Comparison of ENCODE assay signal across 1 cellular context in the genomic region with DNA sequence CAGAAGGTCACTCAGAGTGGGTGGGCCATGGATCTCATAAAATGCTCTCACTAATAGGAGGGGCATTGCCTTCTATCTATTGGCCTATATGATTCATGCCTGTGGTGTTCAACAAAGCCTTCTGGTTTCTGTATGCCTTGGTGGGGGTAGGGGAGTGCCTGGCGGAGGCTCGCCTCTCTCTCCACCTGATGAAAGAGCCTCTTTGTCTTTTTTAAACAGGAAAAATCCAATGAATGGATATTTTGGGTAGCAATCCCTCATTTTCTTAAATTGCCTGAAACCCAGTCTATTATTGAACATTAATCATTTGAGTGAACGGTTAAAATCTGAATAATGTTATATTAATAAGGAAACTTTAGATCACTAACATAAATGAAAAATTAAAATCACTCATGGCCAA.
TF ChIP-seq lines count a peak whose summit lies in the region.

No MANE protein-coding gene starts in this region.

TF ChIP-seq in HepG2, 621 proteins besides CTCF, POLR2A, EP300 and RAD21 (continued from another document):
- TF ChIP-seq ZBED4 (CRISPR knock-in tag; IDR thresholded peaks at IDR 0.05; ENCODE audit: borderline replicate concordance) (no peak), GABPA (IDR thresholded peaks at IDR 0.05; ENCODE audit: low read depth, low read length) (no peak), GABPA (CRISPR knock-in tag; IDR thresholded peaks at IDR 0.05; ENCODE audit: low read depth) (no peak), ZNF253 (CRISPR knock-in tag; IDR thresholded peaks at IDR 0.05; ENCODE audit: borderline replicate concordance) (no peak), IRF9 (CRISPR knock-in tag; IDR thresholded peaks at IDR 0.05; ENCODE audit: borderline replicate concordance) (no peak), MED1 (CRISPR knock-in tag; IDR thresholded peaks at IDR 0.05) (peak; percentile 45; the same call in 1 of the 2 replicates), KDM3A (CRISPR knock-in tag; IDR thresholded peaks at IDR 0.05; ENCODE audit: low read depth) (no peak), TFAP4 (IDR thresholded peaks at IDR 0.05; ENCODE audit: borderline replicate concordance, low read depth) (peak; percentile 61; the same call in 1 of the 2 replicates), ISL2 (CRISPR knock-in tag; IDR thresholded peaks at IDR 0.05) (peak; percentile 24; the same call in 1 of the 2 replicates), GRHL1 (CRISPR knock-in tag; conservative IDR thresholded peaks at IDR 0.05) (no peak), SRF (IDR thresholded peaks at IDR 0.05; ENCODE audit: low read depth, low read length) (no peak), ZFP36 (IDR thresholded peaks at IDR 0.05; ENCODE audit: borderline replicate concordance, low read depth, low read length, partially characterized antibody) (no peak), SCMH1 (CRISPR knock-in tag; IDR thresholded peaks at IDR 0.05; ENCODE audit: borderline replicate concordance) (no peak), ASH2L (IDR thresholded peaks at IDR 0.05; ENCODE audit: insufficient read length, low read depth, low read length) (peak; percentile 79), ZSCAN29 (CRISPR knock-in tag; conservative IDR thresholded peaks at IDR 0.05) (no peak), ZNF792 (CRISPR knock-in tag; IDR thresholded peaks at IDR 0.05) (peak; percentile 68; the same call in 1 of the 2 replicates), CBX5 (CRISPR knock-in tag; IDR thresholded peaks at IDR 0.05; ENCODE audit: borderline replicate concordance) (peak; percentile 53; the same call in 1 of the 2 replicates), ZGPAT (CRISPR knock-in tag; IDR thresholded peaks at IDR 0.05) (0 out of 2 replicates have a peak, but pooled peaks have one; percentile 52), JUNB (CRISPR knock-in tag; IDR thresholded peaks at IDR 0.05; ENCODE audit: borderline replicate concordance) (peak; percentile 41; the same call in 1 of the 2 replicates), BCL6 (CRISPR knock-in tag; IDR thresholded peaks at IDR 0.05) (peak; percentile 75), POGZ (CRISPR knock-in tag; IDR thresholded peaks at IDR 0.05) (peak; percentile 77), EHMT2 (IDR thresholded peaks at IDR 0.05; ENCODE audit: borderline replicate concordance, low read depth, low read length) (peak; percentile 79; the same call in 1 of the 2 replicates), ZBTB7B (CRISPR knock-in tag; IDR thresholded peaks at IDR 0.05) (peak; percentile 53; the same call in 1 of the 2 replicates), ZMAT3 (CRISPR knock-in tag; conservative IDR thresholded peaks at IDR 0.05) (no peak), TEAD2 (CRISPR knock-in tag; IDR thresholded peaks at IDR 0.05) (no peak), MIER2 (CRISPR knock-in tag; IDR thresholded peaks at IDR 0.05) (0 out of 2 replicates have a peak, but pooled peaks have one; percentile 45), ZNF468 (CRISPR knock-in tag; IDR thresholded peaks at IDR 0.05) (no peak), CBX1 (IDR thresholded peaks at IDR 0.05; ENCODE audit: low read depth) (no peak), ZNF44 (CRISPR knock-in tag; IDR thresholded peaks at IDR 0.05) (no peak), ZNF614 (CRISPR knock-in tag; IDR thresholded peaks at IDR 0.05; ENCODE audit: borderline replicate concordance) (peak; percentile 45; the same call in 1 of the 2 replicates)
- TF ChIP-seq, protein P1, sequence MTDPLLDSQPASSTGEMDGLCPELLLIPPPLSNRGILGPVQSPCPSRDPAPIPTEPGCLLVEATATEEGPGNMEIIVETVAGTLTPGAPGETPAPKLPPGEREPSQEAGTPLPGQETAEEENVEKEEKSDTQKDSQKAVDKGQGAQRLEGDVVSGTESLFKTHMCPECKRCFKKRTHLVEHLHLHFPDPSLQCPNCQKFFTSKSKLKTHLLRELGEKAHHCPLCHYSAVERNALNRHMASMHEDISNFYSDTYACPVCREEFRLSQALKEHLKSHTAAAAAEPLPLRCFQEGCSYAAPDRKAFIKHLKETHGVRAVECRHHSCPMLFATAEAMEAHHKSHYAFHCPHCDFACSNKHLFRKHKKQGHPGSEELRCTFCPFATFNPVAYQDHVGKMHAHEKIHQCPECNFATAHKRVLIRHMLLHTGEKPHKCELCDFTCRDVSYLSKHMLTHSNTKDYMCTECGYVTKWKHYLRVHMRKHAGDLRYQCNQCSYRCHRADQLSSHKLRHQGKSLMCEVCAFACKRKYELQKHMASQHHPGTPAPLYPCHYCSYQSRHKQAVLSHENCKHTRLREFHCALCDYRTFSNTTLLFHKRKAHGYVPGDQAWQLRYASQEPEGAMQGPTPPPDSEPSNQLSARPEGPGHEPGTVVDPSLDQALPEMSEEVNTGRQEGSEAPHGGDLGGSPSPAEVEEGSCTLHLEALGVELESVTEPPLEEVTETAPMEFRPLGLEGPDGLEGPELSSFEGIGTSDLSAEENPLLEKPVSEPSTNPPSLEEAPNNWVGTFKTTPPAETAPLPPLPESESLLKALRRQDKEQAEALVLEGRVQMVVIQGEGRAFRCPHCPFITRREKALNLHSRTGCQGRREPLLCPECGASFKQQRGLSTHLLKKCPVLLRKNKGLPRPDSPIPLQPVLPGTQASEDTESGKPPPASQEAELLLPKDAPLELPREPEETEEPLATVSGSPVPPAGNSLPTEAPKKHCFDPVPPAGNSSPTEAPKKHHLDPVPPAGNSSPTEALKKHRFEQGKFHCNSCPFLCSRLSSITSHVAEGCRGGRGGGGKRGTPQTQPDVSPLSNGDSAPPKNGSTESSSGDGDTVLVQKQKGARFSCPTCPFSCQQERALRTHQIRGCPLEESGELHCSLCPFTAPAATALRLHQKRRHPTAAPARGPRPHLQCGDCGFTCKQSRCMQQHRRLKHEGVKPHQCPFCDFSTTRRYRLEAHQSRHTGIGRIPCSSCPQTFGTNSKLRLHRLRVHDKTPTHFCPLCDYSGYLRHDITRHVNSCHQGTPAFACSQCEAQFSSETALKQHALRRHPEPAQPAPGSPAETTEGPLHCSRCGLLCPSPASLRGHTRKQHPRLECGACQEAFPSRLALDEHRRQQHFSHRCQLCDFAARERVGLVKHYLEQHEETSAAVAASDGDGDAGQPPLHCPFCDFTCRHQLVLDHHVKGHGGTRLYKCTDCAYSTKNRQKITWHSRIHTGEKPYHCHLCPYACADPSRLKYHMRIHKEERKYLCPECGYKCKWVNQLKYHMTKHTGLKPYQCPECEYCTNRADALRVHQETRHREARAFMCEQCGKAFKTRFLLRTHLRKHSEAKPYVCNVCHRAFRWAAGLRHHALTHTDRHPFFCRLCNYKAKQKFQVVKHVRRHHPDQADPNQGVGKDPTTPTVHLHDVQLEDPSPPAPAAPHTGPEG (CRISPR knock-in tag; IDR thresholded peaks at IDR 0.05): no peak
- TF ChIP-seq, protein P2, sequence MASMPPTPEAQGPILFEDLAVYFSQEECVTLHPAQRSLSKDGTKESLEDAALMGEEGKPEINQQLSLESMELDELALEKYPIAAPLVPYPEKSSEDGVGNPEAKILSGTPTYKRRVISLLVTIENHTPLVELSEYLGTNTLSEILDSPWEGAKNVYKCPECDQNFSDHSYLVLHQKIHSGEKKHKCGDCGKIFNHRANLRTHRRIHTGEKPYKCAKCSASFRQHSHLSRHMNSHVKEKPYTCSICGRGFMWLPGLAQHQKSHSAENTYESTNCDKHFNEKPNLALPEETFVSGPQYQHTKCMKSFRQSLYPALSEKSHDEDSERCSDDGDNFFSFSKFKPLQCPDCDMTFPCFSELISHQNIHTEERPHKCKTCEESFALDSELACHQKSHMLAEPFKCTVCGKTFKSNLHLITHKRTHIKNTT (CRISPR knock-in tag; IDR thresholded peaks at IDR 0.05): no peak
- TF ChIP-seq, protein P3, sequence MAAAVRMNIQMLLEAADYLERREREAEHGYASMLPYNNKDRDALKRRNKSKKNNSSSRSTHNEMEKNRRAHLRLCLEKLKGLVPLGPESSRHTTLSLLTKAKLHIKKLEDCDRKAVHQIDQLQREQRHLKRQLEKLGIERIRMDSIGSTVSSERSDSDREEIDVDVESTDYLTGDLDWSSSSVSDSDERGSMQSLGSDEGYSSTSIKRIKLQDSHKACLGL (CRISPR knock-in tag; IDR thresholded peaks at IDR 0.05): no peak
